ENCODE assay signal across 1 cellular context in genomic region chr6:3023663-3024483, GRCh38.
A peak's percentile ranks its signal among the peaks of the same experiment; 100 is the strongest.
TF ChIP-seq lines count a peak whose summit lies in the region.

No MANE protein-coding gene starts in this region.

TF ChIP-seq in K562, 482 proteins besides CTCF, POLR2A, EP300 and RAD21 (continued from another document and continues in another):
- peak; percentile 65; the same call in 1 of the 2 replicates for TF ChIP-seq STAT6 (CRISPR knock-in tag; IDR thresholded peaks at IDR 0.05)
- TF ChIP-seq VEZF1 (CRISPR knock-in tag; IDR thresholded peaks at IDR 0.05): peak; percentile 57
- TF ChIP-seq POLR2G (IDR thresholded peaks at IDR 0.05; ENCODE audit: low read depth, low read length): peak; percentile 93
- TF ChIP-seq NONO (IDR thresholded peaks at IDR 0.05; ENCODE audit: low read depth in 2 of 2, low read length in 1 of 2): peak in 1 of 2 experiments; percentile 67; a peak in 1 of 4 replicates
- 0 out of 2 replicates have a peak, but pooled peaks have one; percentile 8 for TF ChIP-seq ZNF165 (CRISPR knock-in tag; IDR thresholded peaks at IDR 0.05; ENCODE audit: borderline replicate concordance)
- TF ChIP-seq ZNF551 (CRISPR knock-in tag; IDR thresholded peaks at IDR 0.05): no peak
- peak in 1 of 2 experiments; percentile 37; a peak in 2 of 4 replicates for TF ChIP-seq KDM1A (IDR thresholded peaks at IDR 0.05)
- peak; percentile 95 for TF ChIP-seq FOSL1 (tag; conservative IDR thresholded peaks at IDR 0.05)
- no peak for TF ChIP-seq KLF10 (CRISPR knock-in tag; IDR thresholded peaks at IDR 0.05)
- no peak; a peak in 1 of 4 replicates for TF ChIP-seq MLX (CRISPR knock-in tag; conservative IDR thresholded peaks at IDR 0.05)
- TF ChIP-seq ASH1L (IDR thresholded peaks at IDR 0.05; ENCODE audit: borderline replicate concordance, low read depth, partially characterized antibody): no peak
- no peak for TF ChIP-seq NFIX (CRISPR knock-in tag; IDR thresholded peaks at IDR 0.05; ENCODE audit: low read depth)
- peak; percentile 76 to 86 for TF ChIP-seq AFF1 (IDR thresholded peaks at IDR 0.05; ENCODE audit: low read depth in 1 of 2, partially characterized antibody in 2 of 2)
- TF ChIP-seq ESRRB (CRISPR knock-in tag; IDR thresholded peaks at IDR 0.05; ENCODE audit: borderline replicate concordance): peak; percentile 17; the same call in 1 of the 2 replicates
- TF ChIP-seq CREB3L1 (IDR thresholded peaks at IDR 0.05; ENCODE audit: borderline replicate concordance, low read depth): peak; percentile 85
- no peak; the same call in 1 of the 2 replicates for TF ChIP-seq ZNF23 (CRISPR knock-in tag; IDR thresholded peaks at IDR 0.05)
- TF ChIP-seq DLX4 (CRISPR knock-in tag; IDR thresholded peaks at IDR 0.05): no peak
- no peak for TF ChIP-seq YBX1 (IDR thresholded peaks at IDR 0.05)
- peak in 1 of 2 experiments; percentile 78; a peak in 2 of 3 replicates for TF ChIP-seq CBX3 (IDR thresholded peaks at IDR 0.05; ENCODE audit: borderline replicate concordance in 1 of 2, low read length in 2 of 2)
- peak; percentile 69; the same call in 1 of the 2 replicates for TF ChIP-seq ZBTB43 (CRISPR knock-in tag; IDR thresholded peaks at IDR 0.05)
- peak; percentile 80 for TF ChIP-seq HDAC3 (IDR thresholded peaks at IDR 0.05; ENCODE audit: borderline replicate concordance, partially characterized antibody)
- TF ChIP-seq PHB (CRISPR knock-in tag; IDR thresholded peaks at IDR 0.05): peak; percentile 74; the same call in 1 of the 2 replicates
- TF ChIP-seq CHD2 (IDR thresholded peaks at IDR 0.05; ENCODE audit: low read depth, low read length): peak; percentile 75
- no peak for TF ChIP-seq PREB (CRISPR knock-in tag; IDR thresholded peaks at IDR 0.05)
- no peak; the same call in 1 of the 2 replicates for TF ChIP-seq ZNF324 (CRISPR knock-in tag; IDR thresholded peaks at IDR 0.05)
- TF ChIP-seq SAFB (IDR thresholded peaks at IDR 0.05; ENCODE audit: borderline replicate concordance, low read depth, low read length): no peak
- peak; percentile 94 for TF ChIP-seq NBN (IDR thresholded peaks at IDR 0.05; ENCODE audit: low read depth)
- TF ChIP-seq ZNF24 (IDR thresholded peaks at IDR 0.05): peak; percentile 70
- TF ChIP-seq RB1 (IDR thresholded peaks at IDR 0.05; ENCODE audit: low read depth): peak; percentile 72; the same call in 1 of the 2 replicates
- no peak for TF ChIP-seq ZFP30 (CRISPR knock-in tag; IDR thresholded peaks at IDR 0.05; ENCODE audit: borderline replicate concordance)
- 0 out of 2 replicates have a peak, but pooled peaks have one; percentile 9 for TF ChIP-seq ZNF133 (CRISPR knock-in tag; IDR thresholded peaks at IDR 0.05)
- TF ChIP-seq MAFG (tag; conservative IDR thresholded peaks at IDR 0.05): peak; percentile 95
- no peak for TF ChIP-seq SMARCB1 (IDR thresholded peaks at IDR 0.05; ENCODE audit: insufficient read length, low read depth)
- TF ChIP-seq ZMIZ1 (IDR thresholded peaks at IDR 0.05; ENCODE audit: low read depth in 2 of 2, low read length in 2 of 2): peak in 1 of 2 experiments; percentile 89; a peak in 2 of 4 replicates
